ENCODE assay signal across 16 cellular contexts in the genomic region with DNA sequence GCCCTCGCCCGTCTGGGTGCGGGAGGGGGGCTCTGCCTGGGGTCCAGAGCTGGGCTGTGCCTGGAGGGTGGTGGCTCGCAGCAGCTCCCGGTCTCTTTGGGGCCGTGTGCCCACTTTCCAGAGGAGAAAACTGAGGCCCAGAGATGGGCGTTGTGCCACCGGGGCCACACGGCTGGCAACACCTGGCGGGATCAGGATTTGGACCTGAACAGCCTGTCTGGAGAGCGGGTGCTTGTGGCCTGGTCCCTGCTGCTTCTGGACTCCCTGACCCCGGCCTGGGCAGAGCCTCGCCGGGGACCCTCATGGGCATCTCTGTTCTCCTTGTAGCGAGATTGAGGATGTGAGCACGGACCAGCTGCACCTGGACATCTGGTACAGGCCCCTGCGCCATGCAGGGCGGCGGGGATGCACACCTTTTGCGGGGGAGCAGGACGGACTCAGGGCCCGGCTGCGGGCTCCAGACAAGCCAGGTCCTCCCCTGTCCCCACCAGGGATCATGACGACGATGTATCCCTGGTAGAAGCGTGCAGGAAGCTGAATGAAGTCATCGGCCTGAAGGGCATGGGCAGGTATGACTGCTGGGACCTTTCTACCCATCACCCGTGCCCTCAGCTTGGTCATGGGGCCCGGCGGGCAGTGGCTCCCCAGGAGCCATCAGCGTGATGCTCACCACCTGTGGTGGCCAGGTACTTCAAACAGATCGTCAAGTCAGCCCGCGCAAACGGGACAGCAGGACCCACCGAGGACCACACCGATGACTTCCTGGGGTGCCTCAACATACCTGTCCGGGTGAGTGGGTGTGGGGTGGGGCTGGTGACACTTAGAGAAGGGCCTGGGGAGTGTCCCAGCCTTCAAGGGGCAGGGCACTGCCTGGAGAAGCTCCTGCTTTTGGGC. TPM values are rescaled to one million over a fixed set of nuclear protein-coding genes. Genes with fewer than 3 reads are reported as not detected.
DNase-seq lines count a peak whose midpoint lies in the region; ATAC-seq and TF ChIP-seq lines count a peak whose summit lies in the region.
"Had no signal": no experiment of that assay in that cellular context is flagged by ENCODE, and none has a peak within 500 bp of the region (broad histone marks: within the 10 kb centered on the region; RNA-seq: fewer than 3 reads in every experiment).

No MANE protein-coding gene starts in this region.

- H3K36me3 ChIP-seq in Peyer's patch (no peaks in the 10 kb centered on the region), SJCRH30 (no peaks in the 10 kb centered on the region)
- H3K36me3 ChIP-seq: cardiac muscle cell, spleen had no signal

- no peak overlapping the region for H3K27ac Mint-ChIP-seq in activated CD4-positive, alpha-beta T cell treated with anti-CD3 and anti-CD28 coated beads, Interleukin-2, amount 10 ng/mL, durations not matched to agents 24 days and 14 days
- H3K27ac Mint-ChIP-seq in Calu3 (ENCODE audit: unreplicated experiment) (no peak overlapping the region), naive B cell (peak overlapping the region in 5 of 6 donors; percentile 64 to 84 (median 79))
- H3K27ac Mint-ChIP-seq: activated naive CD4-positive, alpha-beta T cell treated with anti-CD3 and anti-CD28 coated beads, Interleukin-2, amount 50 U/mL, for 72 hours; HFFc6; progenitor cell of endocrine pancreas; stimulated activated naive CD8-positive, alpha-beta T cell treated with anti-CD3 and anti-CD28 coated beads, Interleukin-15, Interleukin-2, amounts not matched to agents 100 ng/mL and 50 ng/mL, for 24 hours had no signal

- ATAC-seq in naive B cell (ENCODE audit: low read depth in 2 of 2): no peak

- H3K36me3 Mint-ChIP-seq in activated CD4-positive, alpha-beta T cell treated with anti-CD3 and anti-CD28 coated beads, Interleukin-2, amount 10 ng/mL, durations not matched to agents 24 days and 14 days (ENCODE audit: low read depth): no peaks in the 10 kb centered on the region
- H3K36me3 Mint-ChIP-seq in Calu3 (ENCODE audit: insufficient read depth, unreplicated experiment) (peaks cover 27% of the 10 kb centered on the region), naive B cell (no peaks in the 10 kb centered on the region)
- H3K36me3 Mint-ChIP-seq: activated naive CD4-positive, alpha-beta T cell treated with anti-CD3 and anti-CD28 coated beads, Interleukin-2, amount 50 U/mL, for 72 hours had no signal

- intact Hi-C loops in activated CD4-positive, alpha-beta T cell treated with anti-CD3 and anti-CD28 coated beads, Interleukin-2, amount 10 ng/mL, durations not matched to agents 24 days and 14 days (cut with micrococcal nuclease): loop anchor here (2.0 kb wide), 2 partner anchors 33 to 363 kb away; a partner anchor contains a TSS
- intact Hi-C loops in Calu3 (cut with micrococcal nuclease; ENCODE audit: unreplicated experiment): no loop called here

- TF ChIP-seq POLR2A in Peyer's patch (IDR thresholded peaks at IDR 0.05): no peak

- H3K4me3 Mint-ChIP-seq in activated CD4-positive, alpha-beta T cell treated with anti-CD3 and anti-CD28 coated beads, Interleukin-2, amount 10 ng/mL, durations not matched to agents 24 days and 14 days: peak overlapping the region; percentile 78
- H3K4me3 Mint-ChIP-seq in Calu3 (ENCODE audit: low read depth, unreplicated experiment) (peak overlapping the region; percentile 95), naive B cell (peak overlapping the region; percentile 46 to 93 (median 68))
- H3K4me3 Mint-ChIP-seq: HFFc6 had no signal

- H3K9me3 ChIP-seq in Peyer's patch: no peaks in the 10 kb centered on the region
- H3K9me3 ChIP-seq in SJCRH30 (replicated peaks): no peaks in the 10 kb centered on the region
- H3K9me3 ChIP-seq: spleen had no signal

- no peaks in the 10 kb centered on the region for H3K27me3 ChIP-seq in Peyer's patch
- peaks cover 5% of the 10 kb centered on the region; the same call in 1 of the 2 replicates for H3K27me3 ChIP-seq in SJCRH30

- H3K4me1 Mint-ChIP-seq in activated CD4-positive, alpha-beta T cell treated with anti-CD3 and anti-CD28 coated beads, Interleukin-2, amount 10 ng/mL, durations not matched to agents 24 days and 14 days: peaks cover 11% of the 10 kb centered on the region
- peaks cover 13% of the 10 kb centered on the region for H3K4me1 Mint-ChIP-seq in Calu3 (ENCODE audit: low read depth, unreplicated experiment)
- peaks cover 13 to 18% (median 17%) of the 10 kb centered on the region in 3 donors for H3K4me1 Mint-ChIP-seq in naive B cell

- no TSS peak for BruUV-seq in Calu3 (replicated peaks; lab: Mats Ljungman, UMichigan)

- peaks cover 3 to 36% (median 13%) of the 10 kb centered on the region in 4 donors for H3K4me1 ChIP-seq in Peyer's patch
- peaks cover 14% of the 10 kb centered on the region for H3K4me1 ChIP-seq in SJCRH30

- no peaks in the 10 kb centered on the region for H3K9me3 Mint-ChIP-seq in activated CD4-positive, alpha-beta T cell treated with anti-CD3 and anti-CD28 coated beads, Interleukin-2, amount 10 ng/mL, durations not matched to agents 24 days and 14 days
- H3K9me3 Mint-ChIP-seq in Calu3 (ENCODE audit: low read depth, unreplicated experiment) (no peaks in the 10 kb centered on the region), naive B cell (no peaks in the 10 kb centered on the region)
- H3K9me3 Mint-ChIP-seq: activated naive CD4-positive, alpha-beta T cell treated with anti-CD3 and anti-CD28 coated beads, Interleukin-2, amount 50 U/mL, for 72 hours; HFFc6; stimulated activated naive CD8-positive, alpha-beta T cell treated with anti-CD3 and anti-CD28 coated beads, Interleukin-15, Interleukin-2, amounts not matched to agents 100 ng/mL and 50 ng/mL, for 24 hours had no signal

- TF ChIP-seq CTCF in Calu3 (IDR thresholded peaks at IDR 0.05; ENCODE audit: unreplicated experiment) (no peak), Peyer's patch (IDR thresholded peaks at IDR 0.05) (no peak)

- H3K27ac ChIP-seq in Peyer's patch (peak overlapping the region in 3 of 4 donors; percentile 38 to 78 (median 66)), SJCRH30 (no peak overlapping the region)
- H3K27ac ChIP-seq: cardiac muscle cell had no signal

- peaks cover under 1% of the 10 kb centered on the region for H3K27me3 Mint-ChIP-seq in activated CD4-positive, alpha-beta T cell treated with anti-CD3 and anti-CD28 coated beads, Interleukin-2, amount 10 ng/mL, durations not matched to agents 24 days and 14 days
- H3K27me3 Mint-ChIP-seq in Calu3 (ENCODE audit: unreplicated experiment) (peaks cover 21% of the 10 kb centered on the region), naive B cell (no peaks in the 10 kb centered on the region)
- H3K27me3 Mint-ChIP-seq: stimulated activated naive CD8-positive, alpha-beta T cell treated with anti-CD3 and anti-CD28 coated beads, Interleukin-15, Interleukin-2, amounts not matched to agents 100 ng/mL and 50 ng/mL, for 24 hours had no signal

- DNase-seq in activated CD4-positive, alpha-beta T cell treated with anti-CD3 and anti-CD28 coated beads, Interleukin-2, amount 10 ng/mL, durations not matched to agents 24 days and 14 days: peak; percentile 57
- no peak for DNase-seq in activated CD4-positive, alpha-beta T cell treated with anti-CD3 and anti-CD28 coated beads for 4 hours
- DNase-seq in Calu3 (no peak), Peyer's patch (peak in 1 of 3 donors; percentile 50), naive B cell (no peak), glomerular visceral epithelial cell (ENCODE audit: extremely low spot score) (no peak), SJCRH30 (no peak), NCI-H1417 treated with DMSO at 0.1 percent for 48 hours (lab: John Stamatoyannopoulos, UW) (no peak)
- DNase-seq: HFFc6, NCI-H1105 treated with DMSO at 0.1 percent for 48 hours, NCI-H345, spleen had no signal

- CTCF ChIA-PET in Calu3 (lab: Charles Lee): interaction anchor here (1.0 to 1.2 kb wide), 2 partner anchors 9 to 22 kb away, joined by 4 to 14 read pairs; a partner anchor contains a TSS

- H3K4me3 ChIP-seq in Peyer's patch: peak overlapping the region in 1 of 4 donors; percentile 44
- no peak overlapping the region for H3K4me3 ChIP-seq in SJCRH30

RNA-seq across cellular contexts. Expression of a gene that starts 8.3 kb away (rescaled TPM):
- total RNA-seq in activated CD4-positive, alpha-beta T cell treated with anti-CD3 and anti-CD28 coated beads, Interleukin-2, amount 10 ng/mL, durations not matched to agents 24 days and 14 days: 0.30 TPM in 1 of 2 replicates, not detected in the other
- 2.4 and 7.0 TPM in 2 replicates for total RNA-seq in Calu3 (2022)
- total RNA-seq in Peyer's patch: 100 to 1,000 TPM in 1 of 4 donors, 10 to 100 TPM in 3; 17.9 to 160 (median 29.0) TPM
- polyA plus RNA-seq in naive B cell (ENCODE audit: low read depth in 6 of 6): 1 to 10 TPM in 1 of 6 donors, under 1 TPM in 4, not detected in 1; 0.20 to 1.3 (median 0.67) TPM
- 0.13 and 0.34 TPM in 2 replicates for total RNA-seq in SJCRH30 (2014; rRNA removed; shearing (Covaris generic))

RNA-seq across cellular contexts. Expression of a gene that starts 9.9 kb away (rescaled TPM):
- total RNA-seq in activated CD4-positive, alpha-beta T cell treated with anti-CD3 and anti-CD28 coated beads, Interleukin-2, amount 10 ng/mL, durations not matched to agents 24 days and 14 days: 81.5 and 88.2 TPM in 2 replicates
- total RNA-seq in Calu3 (2022) (59.4 and 72.4 TPM in 2 replicates), Peyer's patch (10 to 100 TPM; 48.2 to 62.3 (median 53.6) TPM)
- polyA plus RNA-seq in naive B cell (ENCODE audit: low read depth in 6 of 6): 100 to 1,000 TPM in 3 of 6 donors, 10 to 100 TPM in 3; 87.9 to 103 (median 99.1) TPM
- total RNA-seq in SJCRH30 (2014; rRNA removed; shearing (Covaris generic)): 48.3 and 50.5 TPM in 2 replicates

RNA-seq across cellular contexts. Expression of a gene that starts 10.0 kb away (rescaled TPM):
- 23.3 and 23.9 TPM in 2 replicates for total RNA-seq in activated CD4-positive, alpha-beta T cell treated with anti-CD3 and anti-CD28 coated beads, Interleukin-2, amount 10 ng/mL, durations not matched to agents 24 days and 14 days
- total RNA-seq in Calu3 (2022) (63.9 and 80.2 TPM in 2 replicates), Peyer's patch (10 to 100 TPM; 51.1 to 83.3 (median 65.0) TPM)
- polyA plus RNA-seq in naive B cell (ENCODE audit: low read depth in 6 of 6): 10 to 100 TPM; 39.7 to 52.1 (median 44.6) TPM
- total RNA-seq in SJCRH30 (2014; rRNA removed; shearing (Covaris generic)): 15.5 and 16.0 TPM in 2 replicates

RNA-seq across cellular contexts. Expression of a gene that starts 32.3 kb away (rescaled TPM):
- 269 and 278 TPM in 2 replicates for total RNA-seq in activated CD4-positive, alpha-beta T cell treated with anti-CD3 and anti-CD28 coated beads, Interleukin-2, amount 10 ng/mL, durations not matched to agents 24 days and 14 days
- 261 and 271 TPM in 2 replicates for total RNA-seq in Calu3 (2022)
- total RNA-seq in Peyer's patch: 100 to 1,000 TPM in 3 of 4 donors, 10 to 100 TPM in 1; 54.1 to 119 (median 107) TPM
- polyA plus RNA-seq in naive B cell (ENCODE audit: low read depth in 6 of 6): 100 to 1,000 TPM in 5 of 6 donors, 10 to 100 TPM in 1; 99.5 to 121 (median 114) TPM
- total RNA-seq in SJCRH30 (2014; rRNA removed; shearing (Covaris generic)): 163 and 181 TPM in 2 replicates

Comparison
In these comparisons a context has a peak if more than half of its experiments do, and no peak if none do; other contexts are left out.
1. H3K27ac Mint-ChIP-seq: peak in naive B cell (5 of 6); none in activated CD4-positive, alpha-beta T cell treated with anti-CD3 and anti-CD28 coated beads, Interleukin-2, amount 10 ng/mL, durations not matched to agents 24 days and 14 days (single experiment) and Calu3 (single experiment).
2. Peak in every context shown above with its lines, with median percentiles within 50 percentile points of each other: H3K4me3 Mint-ChIP-seq.